In the genomic region with DNA sequence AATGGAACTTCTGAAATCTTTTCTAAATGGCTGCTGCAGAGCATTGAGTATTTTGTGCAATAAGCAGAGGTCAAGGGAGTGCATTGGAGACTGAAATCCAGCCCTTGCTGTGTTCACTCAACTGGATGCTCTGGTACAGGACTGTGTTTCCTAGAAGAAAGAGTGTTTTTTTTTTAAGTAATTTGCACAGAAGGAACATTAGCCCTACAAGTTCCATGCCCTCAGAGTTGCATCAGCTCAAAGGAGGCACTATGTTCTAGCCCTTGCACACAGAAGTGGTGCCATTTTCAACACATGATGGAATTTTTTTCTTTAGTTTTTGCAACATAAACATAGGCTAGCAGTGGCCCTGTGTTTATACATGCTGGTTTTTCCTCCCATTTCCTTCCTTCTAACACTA, we compare ENCODE assay signal across 23 cellular contexts.
A peak's percentile ranks its signal among the peaks of the same experiment; 100 is the strongest.
DNase-seq lines count a peak whose midpoint lies in the region; ATAC-seq and TF ChIP-seq lines count a peak whose summit lies in the region.
"Had no signal": no experiment of that assay in that cellular context is flagged by ENCODE, and none has a peak within 500 bp of the region (broad histone marks: within the 10 kb centered on the region; RNA-seq: fewer than 3 reads in every experiment).

No MANE protein-coding gene starts in this region.

- intact Hi-C loops in thyroid gland (cut with DNase I) = no loop called here

- H3K36me3 ChIP-seq in thyroid gland = no peaks in the 10 kb centered on the region
- H3K36me3 ChIP-seq: BE2C, BLaER1 had no signal

- peak overlapping the region; percentile 12 for H3K27ac Mint-ChIP-seq in activated T-helper 17 cell treated with anti-CD3 and anti-CD28 coated beads, Interleukin-2, amount 50 U/mL, for 72 hours
- H3K27ac Mint-ChIP-seq: CD14-positive monocyte; CD4-positive, CD25-positive, alpha-beta regulatory T cell; CD8-positive, alpha-beta memory T cell had no signal

- H3K27me3 Mint-ChIP-seq in activated T-helper 17 cell treated with anti-CD3 and anti-CD28 coated beads, Interleukin-2, amount 50 U/mL, for 72 hours = no peaks in the 10 kb centered on the region
- H3K27me3 Mint-ChIP-seq: CD4-positive, alpha-beta memory T cell; CD4-positive, CD25-positive, alpha-beta regulatory T cell; CD8-positive, alpha-beta memory T cell had no signal

- DNase-seq in epithelial cell of proximal tubule (ENCODE audit: low read depth) = peak; percentile 29
- DNase-seq in renal cortical epithelial cell (ENCODE audit: low read depth) = peak; percentile 77
- DNase-seq in thyroid gland = peak; percentile 67 to 73
- no peak for DNase-seq in NCI-H345 treated with DMSO at 0.1 percent for 48 hours (lab: John Stamatoyannopoulos, UW; ENCODE audit: unreplicated experiment)
- DNase-seq in DMS79 treated with DMSO at 0.1 percent for 48 hours (lab: John Stamatoyannopoulos, UW) = no peak
- DNase-seq: 8988T; ACHN; BE2C; C1 segment of cervical spinal cord; CD4-positive, alpha-beta memory T cell; CD4-positive, CD25-positive, alpha-beta regulatory T cell; CD8-positive, alpha-beta memory T cell; COR-L47; DMS 273 treated with DMSO at 0.1 percent for 48 hours; DMS153; DMS53; DMS79; GF-D8 had no signal

- TF ChIP-seq CTCF in epithelial cell of proximal tubule (conservative IDR thresholded peaks at IDR 0.05; ENCODE audit: low read depth, low read length) (no peak), thyroid gland (IDR thresholded peaks at IDR 0.05) (no peak)

- H3K4me3 Mint-ChIP-seq in activated T-helper 17 cell treated with anti-CD3 and anti-CD28 coated beads, Interleukin-2, amount 50 U/mL, for 72 hours = no peak overlapping the region
- H3K4me3 Mint-ChIP-seq: CD14-positive monocyte; CD4-positive, alpha-beta memory T cell; CD4-positive, CD25-positive, alpha-beta regulatory T cell; CD8-positive, alpha-beta memory T cell had no signal

- no peak overlapping the region for H3K4me3 ChIP-seq in epithelial cell of proximal tubule (ENCODE audit: low read depth, low read length)
- H3K4me3 ChIP-seq in thyroid gland (replicated peaks in 1 of 3) = no peak overlapping the region
- H3K4me3 ChIP-seq: BLaER1 had no signal

- no peaks in the 10 kb centered on the region for H3K9me3 Mint-ChIP-seq in activated T-helper 17 cell treated with anti-CD3 and anti-CD28 coated beads, Interleukin-2, amount 50 U/mL, for 72 hours
- H3K9me3 Mint-ChIP-seq: CD4-positive, alpha-beta memory T cell; CD8-positive, alpha-beta memory T cell had no signal

- H3K4me1 ChIP-seq in thyroid gland = peaks cover 34 to 38% of the 10 kb centered on the region in 2 donors
- H3K4me1 ChIP-seq: BE2C, BLaER1 had no signal

- no peaks in the 10 kb centered on the region for H3K9me3 ChIP-seq in thyroid gland
- H3K9me3 ChIP-seq: BE2C, BLaER1 had no signal

- H3K4me1 Mint-ChIP-seq in activated T-helper 17 cell treated with anti-CD3 and anti-CD28 coated beads, Interleukin-2, amount 50 U/mL, for 72 hours = peaks cover 26% of the 10 kb centered on the region
- H3K4me1 Mint-ChIP-seq: CD14-positive monocyte had no signal

- no peak for ATAC-seq in activated T-helper 17 cell treated with anti-CD3 and anti-CD28 coated beads, Interleukin-2, amount 50 U/mL, for 72 hours (replicated peaks)
- ATAC-seq in HG02938 (IDR thresholded peaks at IDR 0.05; ENCODE audit: unreplicated experiment) (no peak), GM18519 (IDR thresholded peaks at IDR 0.05; ENCODE audit: low FRiP score, unreplicated experiment) (no peak)

- TF ChIP-seq POLR2A in thyroid gland (IDR thresholded peaks at IDR 0.05) = no peak

- peak overlapping the region; percentile 59 to 71 (median 66) for H3K27ac ChIP-seq in thyroid gland
- H3K27ac ChIP-seq: BLaER1 had no signal

- H3K27me3 ChIP-seq in thyroid gland = no peaks in the 10 kb centered on the region
- H3K27me3 ChIP-seq: BE2C, BLaER1 had no signal

- H3K36me3 Mint-ChIP-seq in activated T-helper 17 cell treated with anti-CD3 and anti-CD28 coated beads, Interleukin-2, amount 50 U/mL, for 72 hours (ENCODE audit: low read depth) = no peaks in the 10 kb centered on the region
- H3K36me3 Mint-ChIP-seq: CD14-positive monocyte; CD4-positive, alpha-beta memory T cell; CD4-positive, CD25-positive, alpha-beta regulatory T cell had no signal

Comparison
In these comparisons a context has a peak if more than half of its experiments do, and no peak if none do; other contexts are left out.
1. DNase-seq: peak in epithelial cell of proximal tubule (single experiment), renal cortical epithelial cell (single experiment) and thyroid gland (2 of 2); none in NCI-H345 treated with DMSO at 0.1 percent for 48 hours (single experiment) and DMS79 treated with DMSO at 0.1 percent for 48 hours (single experiment).